18 cellular contexts compared by ENCODE assay signal in genomic region chr6:22392711-22393110, GRCh38.
"Had no signal": no experiment of that assay in that cellular context is flagged by ENCODE, and none has a peak within 500 bp of the region (broad histone marks: within the 10 kb centered on the region; RNA-seq: fewer than 3 reads in every experiment).

No MANE protein-coding gene starts in this region.

- H3K27me3 Mint-ChIP-seq: activated CD4-positive, alpha-beta T cell treated with anti-CD3 and anti-CD28 coated beads, Interleukin-2, amount 10 ng/mL, durations not matched to agents 24 days and 14 days; natural killer cell treated with Interleukin-12 subunit alpha and Interleukin-12 subunit beta and Interleukin-15 and Interleukin-18, amount 100 ng/mL, for 72 hours; stimulated activated memory B cell treated with anti-CD40 and anti-IgM and Interleukin-4, amounts not matched to agents 10 μg/mL and 1 μg/mL and 100 μg/mL, for 72 hours had no signal

- H3K4me1 Mint-ChIP-seq: activated CD4-positive, alpha-beta T cell treated with anti-CD3 and anti-CD28 coated beads, Interleukin-2, amount 10 ng/mL, durations not matched to agents 24 days and 14 days; stimulated activated memory B cell treated with anti-CD40 and anti-IgM and Interleukin-4, amounts not matched to agents 10 μg/mL and 1 μg/mL and 100 μg/mL, for 72 hours had no signal

- H3K4me3 ChIP-seq: colonic mucosa, lower lobe of right lung, spleen had no signal

- ATAC-seq: activated CD8-positive, alpha-beta T cell treated with anti-CD3 and anti-CD28 coated beads, Interleukin-2, amount 10 ng/mL, durations not matched to agents 7 days and 5 days; activated T-cell treated with anti-CD3 and anti-CD28 coated beads, Interleukin-2, amount 50 U/mL, for 4 hours; left colon; lower lobe of right lung; natural killer cell treated with Interleukin-12 subunit alpha and Interleukin-12 subunit beta and Interleukin-15 and Interleukin-18, amount 100 ng/mL, for 72 hours; sciatic nerve; stimulated activated memory B cell treated with anti-CD40 and anti-IgM and Interleukin-4, amounts not matched to agents 10 μg/mL and 1 μg/mL and 100 μg/mL, for 72 hours had no signal

- H3K27ac ChIP-seq: colonic mucosa, lower lobe of right lung, spleen had no signal

- H3K4me1 ChIP-seq: colonic mucosa, lower lobe of right lung, spleen had no signal

- H3K36me3 ChIP-seq: colonic mucosa, lower lobe of right lung, spleen had no signal

- H3K27ac Mint-ChIP-seq: activated CD4-positive, alpha-beta T cell treated with anti-CD3 and anti-CD28 coated beads, Interleukin-2, amount 10 ng/mL, durations not matched to agents 24 days and 14 days; activated CD8-positive, alpha-beta T cell treated with anti-CD3 and anti-CD28 coated beads, Interleukin-2, amount 10 ng/mL, durations not matched to agents 7 days and 5 days; activated naive CD4-positive, alpha-beta T cell treated with anti-CD3 and anti-CD28 coated beads for 36 hours; brain; natural killer cell treated with Interleukin-12 subunit alpha and Interleukin-12 subunit beta and Interleukin-15 and Interleukin-18, amount 100 ng/mL, for 72 hours; stimulated activated memory B cell treated with anti-CD40 and anti-IgM and Interleukin-4, amounts not matched to agents 10 μg/mL and 1 μg/mL and 100 μg/mL, for 72 hours had no signal

- DNase-seq: activated CD4-positive, alpha-beta T cell treated with anti-CD3 and anti-CD28 coated beads, Interleukin-2, amount 10 ng/mL, durations not matched to agents 24 days and 14 days; activated CD4-positive, CD25-positive, alpha-beta regulatory T cell; activated CD8-positive, alpha-beta T cell treated with anti-CD3 and anti-CD28 coated beads, Interleukin-2, amount 10 ng/mL, durations not matched to agents 7 days and 5 days; activated naive CD4-positive, alpha-beta T cell treated with anti-CD3 and anti-CD28 coated beads for 36 hours; activated T-cell treated with anti-CD3 and anti-CD28 coated beads, Interleukin-2, amount 50 U/mL, for 4 hours; central memory CD4-positive, alpha-beta T cell; colonic mucosa; left colon; lower lobe of right lung; spleen; stimulated activated CD4-positive, alpha-beta T cell treated with anti-CD3 and anti-CD28 coated beads, Interleukin-4, amount 100 ng/mL, for 4 hours; T-helper 1 cell; T-helper 9 cell had no signal

- H3K27me3 ChIP-seq: colonic mucosa, spleen had no signal

- H3K4me3 Mint-ChIP-seq: activated CD4-positive, alpha-beta T cell treated with anti-CD3 and anti-CD28 coated beads, Interleukin-2, amount 10 ng/mL, durations not matched to agents 24 days and 14 days; activated CD8-positive, alpha-beta T cell treated with anti-CD3 and anti-CD28 coated beads, Interleukin-2, amount 10 ng/mL, durations not matched to agents 7 days and 5 days; activated naive CD4-positive, alpha-beta T cell treated with anti-CD3 and anti-CD28 coated beads for 36 hours; activated T-cell treated with anti-CD3 and anti-CD28 coated beads, Interleukin-2, amount 50 U/mL, for 4 hours; brain; natural killer cell treated with Interleukin-12 subunit alpha and Interleukin-12 subunit beta and Interleukin-15 and Interleukin-18, amount 100 ng/mL, for 72 hours; stimulated activated memory B cell treated with anti-CD40 and anti-IgM and Interleukin-4, amounts not matched to agents 10 μg/mL and 1 μg/mL and 100 μg/mL, for 72 hours had no signal

- H3K9me3 ChIP-seq: colonic mucosa, lower lobe of right lung had no signal

- H3K36me3 Mint-ChIP-seq: natural killer cell treated with Interleukin-12 subunit alpha and Interleukin-12 subunit beta and Interleukin-15 and Interleukin-18, amount 100 ng/mL, for 72 hours; stimulated activated memory B cell treated with anti-CD40 and anti-IgM and Interleukin-4, amounts not matched to agents 10 μg/mL and 1 μg/mL and 100 μg/mL, for 72 hours had no signal

- FAIRE-seq: islet of Langerhans had no signal

- H3K9me3 Mint-ChIP-seq: activated CD4-positive, alpha-beta T cell treated with anti-CD3 and anti-CD28 coated beads, Interleukin-2, amount 10 ng/mL, durations not matched to agents 24 days and 14 days had no signal
